ENCODE assay signal across 27 cellular contexts in the genomic region with DNA sequence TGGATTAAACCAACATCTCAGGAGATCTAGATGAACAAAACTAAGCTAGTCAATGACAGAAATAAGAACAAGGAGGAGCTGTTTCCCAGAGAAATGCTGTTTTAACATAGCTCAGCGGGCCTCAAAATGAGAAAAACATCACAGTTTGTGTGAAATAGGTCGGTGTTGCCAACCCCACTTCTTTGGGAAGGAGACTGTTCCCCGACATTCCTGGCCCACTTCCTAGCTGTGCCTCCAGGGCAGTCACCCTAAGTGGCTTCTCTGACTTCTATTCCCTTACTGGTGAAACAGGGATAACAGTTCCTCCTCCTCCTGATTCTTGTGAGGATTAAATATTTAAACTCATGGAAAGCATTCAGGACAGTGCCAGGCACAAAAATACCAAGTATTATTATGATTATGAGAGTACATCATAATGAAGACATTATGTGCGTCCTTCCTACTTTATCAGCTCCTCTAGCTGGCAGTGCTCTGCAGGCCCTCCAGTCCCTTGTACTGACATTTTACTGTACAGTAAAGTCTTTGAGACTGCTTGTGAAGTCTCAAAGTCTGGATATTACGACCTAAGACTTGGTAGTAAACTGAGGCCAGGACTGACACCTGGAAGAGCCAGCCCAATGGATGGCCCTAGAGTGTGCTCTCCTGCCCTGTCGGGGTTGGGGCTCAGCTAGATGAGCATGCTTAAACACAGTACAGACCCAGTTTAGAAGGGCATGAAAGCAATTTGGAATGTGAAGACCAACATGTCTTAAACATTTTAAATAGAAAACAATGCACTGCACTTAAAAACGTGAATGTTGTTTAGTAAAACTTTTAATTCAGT. TPM values are rescaled to one million over a fixed set of nuclear protein-coding genes. Genes with fewer than 3 reads are reported as not detected.
"Had no signal": no experiment of that assay in that cellular context is flagged by ENCODE, and none has a peak within 500 bp of the region (broad histone marks: within the 10 kb centered on the region; RNA-seq: fewer than 3 reads in every experiment).

No MANE protein-coding gene starts in this region.

- H3K4me3 Mint-ChIP-seq: activated CD4-positive, alpha-beta T cell treated with anti-CD3 and anti-CD28 coated beads, Interleukin-2, amount 10 ng/mL, durations not matched to agents 7 days and 5 days; activated CD8-positive, alpha-beta memory T cell treated with anti-CD3 and anti-CD28 coated beads, Interleukin-2, amount 10 ng/mL, durations not matched to agents 7 days and 5 days; activated CD8-positive, alpha-beta T cell treated with anti-CD3 and anti-CD28 coated beads, Interleukin-2, amount 10 ng/mL, durations not matched to agents 7 days and 5 days; activated naive CD8-positive, alpha-beta T cell; mesothelial cell of epicardium; naive B cell; nephron progenitor cell; stimulated activated memory B cell treated with anti-CD40 and anti-IgM and Interleukin-4, amounts not matched to agents 10 μg/mL and 1 μg/mL and 100 μg/mL, for 72 hours; stimulated activated naive CD8-positive, alpha-beta T cell treated with anti-CD3 and anti-CD28 coated beads, Interleukin-15, amount 100 ng/mL, for 72 hours; type B pancreatic cell had no signal

- DNase-seq: activated CD4-positive, alpha-beta T cell treated with anti-CD3 and anti-CD28 coated beads, Interleukin-2, amount 10 ng/mL, durations not matched to agents 7 days and 5 days; activated CD4-positive, CD25-positive, alpha-beta regulatory T cell treated with anti-CD3 and anti-CD28 coated beads, Interleukin-2, amount 50 U/mL, for 72 hours; activated CD8-positive, alpha-beta memory T cell treated with anti-CD3 and anti-CD28 coated beads, Interleukin-2, amount 10 ng/mL, durations not matched to agents 7 days and 5 days; activated CD8-positive, alpha-beta T cell treated with anti-CD3 and anti-CD28 coated beads, Interleukin-2, amount 10 ng/mL, durations not matched to agents 7 days and 5 days; activated effector memory CD4-positive, alpha-beta T cell treated with Interleukin-2 at 50 U/mL for 16 hours; activated naive CD4-positive, alpha-beta T cell treated with Interleukin-2 at 50 U/mL for 16 hours; activated T-cell treated with anti-CD3 and anti-CD28 coated beads for 4 hours; naive B cell; nephron progenitor cell; ovary; stimulated activated CD4-positive, alpha-beta T cell treated with anti-CD3 and anti-CD28 coated beads, Interleukin-1b, Interleukin-23, amount 100 ng/mL, for 48 hours; stimulated activated CD4-positive, alpha-beta T cell treated with anti-CD3 and anti-CD28 coated beads, Interleukin-4, amount 100 ng/mL, for 4 hours; stimulated activated CD8-positive, alpha-beta memory T cell treated with anti-CD3 and anti-CD28 coated beads, Interleukin-4, amount 100 ng/mL, for 48 hours; stimulated activated naive CD8-positive, alpha-beta T cell treated with anti-CD3 and anti-CD28 coated beads, Interleukin-15, amount 100 ng/mL, for 72 hours; WERI-Rb-1 had no signal

- H3K27ac Mint-ChIP-seq: activated CD4-positive, alpha-beta T cell treated with anti-CD3 and anti-CD28 coated beads, Interleukin-2, amount 10 ng/mL, durations not matched to agents 7 days and 5 days; activated CD8-positive, alpha-beta memory T cell treated with anti-CD3 and anti-CD28 coated beads, Interleukin-2, amount 10 ng/mL, durations not matched to agents 7 days and 5 days; activated CD8-positive, alpha-beta T cell treated with anti-CD3 and anti-CD28 coated beads, Interleukin-2, amount 10 ng/mL, durations not matched to agents 7 days and 5 days; activated naive CD8-positive, alpha-beta T cell; mesothelial cell of epicardium; progenitor cell of endocrine pancreas; stimulated activated memory B cell treated with anti-CD40 and anti-IgM and Interleukin-4, amounts not matched to agents 10 μg/mL and 1 μg/mL and 100 μg/mL, for 72 hours; stimulated activated naive CD8-positive, alpha-beta T cell treated with anti-CD3 and anti-CD28 coated beads, Interleukin-15, amount 100 ng/mL, for 72 hours; type B pancreatic cell had no signal

- H3K27me3 Mint-ChIP-seq: activated CD4-positive, alpha-beta T cell treated with anti-CD3 and anti-CD28 coated beads, Interleukin-2, amount 10 ng/mL, durations not matched to agents 7 days and 5 days; activated CD8-positive, alpha-beta memory T cell treated with anti-CD3 and anti-CD28 coated beads, Interleukin-2, amount 10 ng/mL, durations not matched to agents 7 days and 5 days; activated naive CD8-positive, alpha-beta T cell; naive B cell; progenitor cell of endocrine pancreas; stimulated activated memory B cell treated with anti-CD40 and anti-IgM and Interleukin-4, amounts not matched to agents 10 μg/mL and 1 μg/mL and 100 μg/mL, for 72 hours; stimulated activated naive CD8-positive, alpha-beta T cell treated with anti-CD3 and anti-CD28 coated beads, Interleukin-15, amount 100 ng/mL, for 72 hours; type B pancreatic cell had no signal

- H3K4me3 ChIP-seq: cardiac muscle cell, esophagus muscularis mucosa, ovary, smooth muscle cell, vagina had no signal

- H3K27me3 ChIP-seq: cardiac muscle cell, esophagus muscularis mucosa, neutrophil, ovary, vagina had no signal

- H3K9me3 ChIP-seq: esophagus muscularis mucosa, neutrophil, ovary, vagina had no signal

- H3K9me3 Mint-ChIP-seq: mesothelial cell of epicardium; naive B cell; stimulated activated memory B cell treated with anti-CD40 and anti-IgM and Interleukin-4, amounts not matched to agents 10 μg/mL and 1 μg/mL and 100 μg/mL, for 72 hours; stimulated activated naive CD8-positive, alpha-beta T cell treated with anti-CD3 and anti-CD28 coated beads, Interleukin-15, amount 100 ng/mL, for 72 hours; type B pancreatic cell had no signal

- ATAC-seq: activated CD8-positive, alpha-beta memory T cell treated with anti-CD3 and anti-CD28 coated beads, Interleukin-2, amount 10 ng/mL, durations not matched to agents 7 days and 5 days; activated CD8-positive, alpha-beta T cell treated with anti-CD3 and anti-CD28 coated beads, Interleukin-2, amount 10 ng/mL, durations not matched to agents 7 days and 5 days; stimulated activated memory B cell treated with anti-CD40 and anti-IgM and Interleukin-4, amounts not matched to agents 10 μg/mL and 1 μg/mL and 100 μg/mL, for 72 hours; stimulated activated naive CD8-positive, alpha-beta T cell treated with anti-CD3 and anti-CD28 coated beads, Interleukin-15, amount 100 ng/mL, for 72 hours had no signal

- H3K36me3 ChIP-seq: ovary had no signal

- H3K27ac ChIP-seq: cardiac muscle cell, esophagus muscularis mucosa, neutrophil, ovary, vagina, WERI-Rb-1 had no signal

RNA-seq across cellular contexts. Expression of gene C9orf153, which starts 15.6 kb away (rescaled TPM):
- total RNA-seq: chondrocyte, frontal cortex, vagina had no signal
- polyA plus RNA-seq: cardiac muscle cell, smooth muscle cell had no signal
